ENCODE assay signal across 10 cellular contexts in genomic region chr2:27737676-27738348, GRCh38. TPM values are rescaled to one million over a fixed set of nuclear protein-coding genes. Genes with fewer than 3 reads are reported as not detected.
DNase-seq lines count a peak whose midpoint lies in the region; ATAC-seq and TF ChIP-seq lines count a peak whose summit lies in the region.
"Had no signal": no experiment of that assay in that cellular context is flagged by ENCODE, and none has a peak within 500 bp of the region (broad histone marks: within the 10 kb centered on the region; RNA-seq: fewer than 3 reads in every experiment).

No MANE protein-coding gene starts in this region.

- H3K27me3 Mint-ChIP-seq in CD8-positive, alpha-beta T cell (ENCODE audit: low read depth): no peaks in the 10 kb centered on the region
- H3K27me3 Mint-ChIP-seq: activated naive CD4-positive, alpha-beta T cell treated with anti-CD3 and anti-CD28 coated beads, Interleukin-2, amount 50 U/mL, for 24 hours had no signal

- peaks cover 12% of the 10 kb centered on the region for H3K4me1 Mint-ChIP-seq in CD8-positive, alpha-beta T cell (ENCODE audit: low read depth)

- H3K4me3 ChIP-seq in fibroblast of villous mesenchyme (ENCODE audit: low read depth, low read length): no peak overlapping the region
- H3K4me3 ChIP-seq in rectal smooth muscle tissue (ENCODE audit: low read length): no peak overlapping the region
- H3K4me3 ChIP-seq in CD8-positive, alpha-beta T cell (ENCODE audit: low read depth, low read length): no peak overlapping the region

- H3K9me3 Mint-ChIP-seq in CD8-positive, alpha-beta T cell: no peaks in the 10 kb centered on the region
- H3K9me3 Mint-ChIP-seq: activated naive CD4-positive, alpha-beta T cell treated with anti-CD3 and anti-CD28 coated beads, Interleukin-2, amount 50 U/mL, for 24 hours had no signal

- POLR2A ChIA-PET in CD8-positive, alpha-beta T cell (lab: Charles Lee): no interaction called here

- TF ChIP-seq CTCF in fibroblast of villous mesenchyme (IDR thresholded peaks at IDR 0.05; ENCODE audit: insufficient read depth, low read depth, low read length): no peak
- no peak for TF ChIP-seq CTCF in CD8-positive, alpha-beta T cell (IDR thresholded peaks at IDR 0.05)

- intact Hi-C loops in CD8-positive, alpha-beta T cell (cut with DNase I, micrococcal nuclease): no loop called here

- H3K4me1 ChIP-seq in rectal smooth muscle tissue (ENCODE audit: control insufficient read depth, insufficient read depth, low read length): peaks cover 8% of the 10 kb centered on the region
- H3K4me1 ChIP-seq in CD8-positive, alpha-beta T cell (ENCODE audit: insufficient read depth, low read length): peaks cover 12% of the 10 kb centered on the region

- no peak overlapping the region for H3K4me3 Mint-ChIP-seq in CD8-positive, alpha-beta T cell
- H3K4me3 Mint-ChIP-seq: activated naive CD4-positive, alpha-beta T cell treated with anti-CD3 and anti-CD28 coated beads, Interleukin-2, amount 50 U/mL, for 24 hours had no signal

- no peaks in the 10 kb centered on the region for H3K9me3 ChIP-seq in CD8-positive, alpha-beta T cell (ENCODE audit: low read length)

- no peaks in the 10 kb centered on the region for H3K36me3 Mint-ChIP-seq in CD8-positive, alpha-beta T cell
- H3K36me3 Mint-ChIP-seq: activated naive CD4-positive, alpha-beta T cell treated with anti-CD3 and anti-CD28 coated beads, Interleukin-2, amount 50 U/mL, for 24 hours had no signal

- ATAC-seq in HG03025 (IDR thresholded peaks at IDR 0.05; ENCODE audit: low FRiP score, unreplicated experiment) (no peak), GM19463 (IDR thresholded peaks at IDR 0.05; ENCODE audit: unreplicated experiment) (no peak)
- ATAC-seq in CD8-positive, alpha-beta T cell: no peak

- peak overlapping the region; percentile 22 for H3K27ac ChIP-seq in rectal smooth muscle tissue (ENCODE audit: low read depth, low read length)
- no peak overlapping the region for H3K27ac ChIP-seq in CD8-positive, alpha-beta T cell (ENCODE audit: low read depth, low read length)

- no peaks in the 10 kb centered on the region for H3K27me3 ChIP-seq in rectal smooth muscle tissue (ENCODE audit: control insufficient read depth, insufficient read depth, low read length)
- H3K27me3 ChIP-seq in CD8-positive, alpha-beta T cell (ENCODE audit: insufficient read depth, low read length): no peaks in the 10 kb centered on the region

- CTCF ChIA-PET in CD8-positive, alpha-beta T cell (lab: Charles Lee): interaction anchor here (1.1 kb wide), 1 partner anchor 14 kb away, joined by 3 read pairs; no protein-coding TSS in a partner anchor

- H3K9ac ChIP-seq in rectal smooth muscle tissue (ENCODE audit: low read length): no peak overlapping the region

- DNase-seq in DMS 273 treated with DMSO at 0.1 percent for 48 hours (lab: John Stamatoyannopoulos, UW) (peak; percentile 51), SK-N-DZ (ENCODE audit: low spot score) (peak; percentile 58), fibroblast of villous mesenchyme (ENCODE audit: low read depth) (peak; percentile 79)
- DNase-seq in activated CD4-positive, alpha-beta T cell treated with anti-CD3 and anti-CD28 coated beads for 1 hour: no peak
- DNase-seq in CD8-positive, alpha-beta T cell: no peak
- DNase-seq: NCI-H2171 treated with DMSO at 0.1 percent for 48 hours had no signal

- no peaks in the 10 kb centered on the region for H3K36me3 ChIP-seq in rectal smooth muscle tissue (ENCODE audit: control insufficient read depth, insufficient read depth, low read length)
- H3K36me3 ChIP-seq in CD8-positive, alpha-beta T cell (ENCODE audit: insufficient read depth, low read length): no peaks in the 10 kb centered on the region

- no peak overlapping the region for H3K27ac Mint-ChIP-seq in CD8-positive, alpha-beta T cell
- H3K27ac Mint-ChIP-seq: activated naive CD4-positive, alpha-beta T cell treated with anti-CD3 and anti-CD28 coated beads, Interleukin-2, amount 50 U/mL, for 24 hours had no signal

RNA-seq across cellular contexts. Expression of gene MRPL33, which starts 33.7 kb away (rescaled TPM):
- 143 and 205 TPM in 2 replicates for polyA plus RNA-seq in SK-N-DZ (2014; cell fraction: cytosol; rRNA removed)
- polyA plus RNA-seq in SK-N-DZ (2014; cell fraction: nucleus; rRNA removed): 114 and 131 TPM in 2 replicates
- total RNA-seq in fibroblast of villous mesenchyme: 112 and 119 TPM in 2 replicates
- 10 to 100 TPM; 35.8 to 39.0 TPM for total RNA-seq in CD8-positive, alpha-beta T cell

Comparison
In these comparisons a context has a peak if more than half of its experiments do, and no peak if none do; other contexts are left out.
1. DNase-seq: peak in DMS 273 treated with DMSO at 0.1 percent for 48 hours (single experiment), SK-N-DZ (single experiment) and fibroblast of villous mesenchyme (single experiment); none in activated CD4-positive, alpha-beta T cell treated with anti-CD3 and anti-CD28 coated beads for 1 hour (single experiment) and CD8-positive, alpha-beta T cell (0 of 7).